In the genomic region with DNA sequence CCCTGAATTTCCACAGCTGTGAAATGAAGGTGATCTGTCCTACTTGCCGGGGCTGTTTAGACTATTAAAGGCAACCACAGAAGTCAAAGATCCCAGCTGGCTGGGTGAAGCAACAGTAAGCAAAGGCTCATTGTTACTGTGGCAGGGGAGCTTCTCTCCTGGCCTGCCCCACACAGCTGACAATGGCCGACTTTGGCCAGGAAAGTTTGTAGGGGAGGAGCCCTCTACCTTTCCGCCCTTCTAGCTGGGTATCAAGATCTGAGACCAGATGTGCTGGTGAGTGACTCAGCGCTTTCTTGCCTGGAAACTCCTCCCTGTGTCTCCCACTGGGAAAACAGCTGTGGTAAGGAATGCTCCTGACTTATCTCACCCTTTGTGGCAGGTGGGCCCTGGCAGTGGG, we compare ENCODE assay signal across 1 cellular context.
TF ChIP-seq lines count a peak whose summit lies in the region.

No MANE protein-coding gene starts in this region.

TF ChIP-seq in HepG2, 621 proteins besides CTCF, POLR2A, EP300 and RAD21 (continued from another document and continues in another):
- TF ChIP-seq, protein P1, sequence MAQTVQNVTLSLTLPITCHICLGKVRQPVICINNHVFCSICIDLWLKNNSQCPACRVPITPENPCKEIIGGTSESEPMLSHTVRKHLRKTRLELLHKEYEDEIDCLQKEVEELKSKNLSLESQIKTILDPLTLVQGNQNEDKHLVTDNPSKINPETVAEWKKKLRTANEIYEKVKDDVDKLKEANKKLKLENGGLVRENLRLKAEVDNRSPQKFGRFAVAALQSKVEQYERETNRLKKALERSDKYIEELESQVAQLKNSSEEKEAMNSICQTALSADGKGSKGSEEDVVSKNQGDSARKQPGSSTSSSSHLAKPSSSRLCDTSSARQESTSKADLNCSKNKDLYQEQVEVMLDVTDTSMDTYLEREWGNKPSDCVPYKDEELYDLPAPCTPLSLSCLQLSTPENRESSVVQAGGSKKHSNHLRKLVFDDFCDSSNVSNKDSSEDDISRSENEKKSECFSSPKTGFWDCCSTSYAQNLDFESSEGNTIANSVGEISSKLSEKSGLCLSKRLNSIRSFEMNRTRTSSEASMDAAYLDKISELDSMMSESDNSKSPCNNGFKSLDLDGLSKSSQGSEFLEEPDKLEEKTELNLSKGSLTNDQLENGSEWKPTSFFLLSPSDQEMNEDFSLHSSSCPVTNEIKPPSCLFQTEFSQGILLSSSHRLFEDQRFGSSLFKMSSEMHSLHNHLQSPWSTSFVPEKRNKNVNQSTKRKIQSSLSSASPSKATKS (CRISPR knock-in tag; IDR thresholded peaks at IDR 0.05): 0 out of 2 replicates have a peak, but pooled peaks have one; percentile 35
- TF ChIP-seq ATF7 (IDR thresholded peaks at IDR 0.05): no peak
- no peak for TF ChIP-seq ATF7 (CRISPR knock-in tag; IDR thresholded peaks at IDR 0.05)
- TF ChIP-seq ZNF773 (CRISPR knock-in tag; IDR thresholded peaks at IDR 0.05; ENCODE audit: borderline replicate concordance): no peak
- no peak for TF ChIP-seq ZNF232 (CRISPR knock-in tag; IDR thresholded peaks at IDR 0.05; ENCODE audit: borderline replicate concordance)
- TF ChIP-seq NONO (IDR thresholded peaks at IDR 0.05): no peak
- peak; percentile 33; the same call in 1 of the 2 replicates for TF ChIP-seq NONO (CRISPR knock-in tag; conservative IDR thresholded peaks at IDR 0.05)
- TF ChIP-seq SRY (CRISPR knock-in tag; IDR thresholded peaks at IDR 0.05): no peak
- peak; percentile 61; the same call in 1 of the 2 replicates for TF ChIP-seq GFI1 (CRISPR knock-in tag; IDR thresholded peaks at IDR 0.05; ENCODE audit: borderline replicate concordance)
- 0 out of 2 replicates have a peak, but pooled peaks have one; percentile 28 for TF ChIP-seq ZNF124 (CRISPR knock-in tag; IDR thresholded peaks at IDR 0.05)
- TF ChIP-seq HMG20A (CRISPR knock-in tag; IDR thresholded peaks at IDR 0.05; ENCODE audit: borderline replicate concordance): peak; percentile 87
- TF ChIP-seq RBM39 (IDR thresholded peaks at IDR 0.05; ENCODE audit: low read depth, low read length, poor library complexity, severe bottlenecking): no peak
- TF ChIP-seq FOXA1 (IDR thresholded peaks at IDR 0.05): no peak
- TF ChIP-seq FOXA1 (CRISPR knock-in tag; IDR thresholded peaks at IDR 0.05): peak; percentile 79
- no peak for TF ChIP-seq NFIC (IDR thresholded peaks at IDR 0.05; ENCODE audit: low read length)
- no peak for TF ChIP-seq ZNF605 (CRISPR knock-in tag; IDR thresholded peaks at IDR 0.05)
- TF ChIP-seq SNAPC2 (CRISPR knock-in tag; IDR thresholded peaks at IDR 0.05): no peak
- TF ChIP-seq ZMAT5 (CRISPR knock-in tag; IDR thresholded peaks at IDR 0.05; ENCODE audit: borderline replicate concordance, low read depth): no peak
- peak; percentile 89 for TF ChIP-seq FOSL2 (CRISPR knock-in tag; IDR thresholded peaks at IDR 0.05)
- TF ChIP-seq PRDM4 (CRISPR knock-in tag; IDR thresholded peaks at IDR 0.05; ENCODE audit: borderline replicate concordance): no peak
- TF ChIP-seq RBAK (CRISPR knock-in tag; IDR thresholded peaks at IDR 0.05): no peak
- no peak for TF ChIP-seq JARID2 (CRISPR knock-in tag; IDR thresholded peaks at IDR 0.05; ENCODE audit: insufficient replicate concordance)
- TF ChIP-seq GATA4 (IDR thresholded peaks at IDR 0.05; ENCODE audit: borderline replicate concordance, low read depth): no peak
- TF ChIP-seq, protein P2, sequence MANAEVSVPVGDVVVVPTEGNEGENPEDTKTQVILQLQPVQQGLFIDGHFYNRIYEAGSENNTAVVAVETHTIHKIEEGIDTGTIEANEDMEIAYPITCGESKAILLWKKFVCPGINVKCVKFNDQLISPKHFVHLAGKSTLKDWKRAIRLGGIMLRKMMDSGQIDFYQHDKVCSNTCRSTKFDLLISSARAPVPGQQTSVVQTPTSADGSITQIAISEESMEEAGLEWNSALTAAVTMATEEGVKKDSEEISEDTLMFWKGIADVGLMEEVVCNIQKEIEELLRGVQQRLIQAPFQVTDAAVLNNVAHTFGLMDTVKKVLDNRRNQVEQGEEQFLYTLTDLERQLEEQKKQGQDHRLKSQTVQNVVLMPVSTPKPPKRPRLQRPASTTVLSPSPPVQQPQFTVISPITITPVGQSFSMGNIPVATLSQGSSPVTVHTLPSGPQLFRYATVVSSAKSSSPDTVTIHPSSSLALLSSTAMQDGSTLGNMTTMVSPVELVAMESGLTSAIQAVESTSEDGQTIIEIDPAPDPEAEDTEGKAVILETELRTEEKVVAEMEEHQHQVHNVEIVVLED (CRISPR knock-in tag; IDR thresholded peaks at IDR 0.05; ENCODE audit: borderline replicate concordance): peak; percentile 20; the same call in 1 of the 2 replicates
- TF ChIP-seq CHD2 (IDR thresholded peaks at IDR 0.05; ENCODE audit: low read depth, low read length): no peak
- TF ChIP-seq ZNF652 (CRISPR knock-in tag; IDR thresholded peaks at IDR 0.05; ENCODE audit: borderline replicate concordance, low read depth): no peak
- TF ChIP-seq, protein P3, sequence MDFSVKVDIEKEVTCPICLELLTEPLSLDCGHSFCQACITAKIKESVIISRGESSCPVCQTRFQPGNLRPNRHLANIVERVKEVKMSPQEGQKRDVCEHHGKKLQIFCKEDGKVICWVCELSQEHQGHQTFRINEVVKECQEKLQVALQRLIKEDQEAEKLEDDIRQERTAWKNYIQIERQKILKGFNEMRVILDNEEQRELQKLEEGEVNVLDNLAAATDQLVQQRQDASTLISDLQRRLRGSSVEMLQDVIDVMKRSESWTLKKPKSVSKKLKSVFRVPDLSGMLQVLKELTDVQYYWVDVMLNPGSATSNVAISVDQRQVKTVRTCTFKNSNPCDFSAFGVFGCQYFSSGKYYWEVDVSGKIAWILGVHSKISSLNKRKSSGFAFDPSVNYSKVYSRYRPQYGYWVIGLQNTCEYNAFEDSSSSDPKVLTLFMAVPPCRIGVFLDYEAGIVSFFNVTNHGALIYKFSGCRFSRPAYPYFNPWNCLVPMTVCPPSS (IDR thresholded peaks at IDR 0.05): no peak
- peak; percentile 97 for TF ChIP-seq SP5 (CRISPR knock-in tag; IDR thresholded peaks at IDR 0.05; ENCODE audit: borderline replicate concordance, low read depth)
- TF ChIP-seq RELA (CRISPR knock-in tag; IDR thresholded peaks at IDR 0.05): no peak
- peak; percentile 44; the same call in 1 of the 2 replicates for TF ChIP-seq MIER3 (CRISPR knock-in tag; IDR thresholded peaks at IDR 0.05; ENCODE audit: borderline replicate concordance)
- no peak for TF ChIP-seq MED13 (CRISPR knock-in tag; IDR thresholded peaks at IDR 0.05)
- TF ChIP-seq ZNF446 (CRISPR knock-in tag; IDR thresholded peaks at IDR 0.05): no peak
- 0 out of 2 replicates have a peak, but pooled peaks have one; percentile 15 for TF ChIP-seq SP4 (CRISPR knock-in tag; IDR thresholded peaks at IDR 0.05)
- 0 out of 2 replicates have a peak, but pooled peaks have one; percentile 12 for TF ChIP-seq FOXK2 (IDR thresholded peaks at IDR 0.05)
- 0 out of 2 replicates have a peak, but pooled peaks have one; percentile 29 for TF ChIP-seq MEIS2 (CRISPR knock-in tag; IDR thresholded peaks at IDR 0.05)
- TF ChIP-seq U2AF1 (optimal IDR thresholded peaks at IDR 0.05; ENCODE audit: low read depth, low read length): peak; percentile 66
- TF ChIP-seq ZNF619 (CRISPR knock-in tag; IDR thresholded peaks at IDR 0.05): no peak
- TF ChIP-seq AFF4 (CRISPR knock-in tag; IDR thresholded peaks at IDR 0.05): no peak
- TF ChIP-seq LRRFIP1 (CRISPR knock-in tag; conservative IDR thresholded peaks at IDR 0.05): no peak
- TF ChIP-seq AHDC1 (CRISPR knock-in tag; IDR thresholded peaks at IDR 0.05; ENCODE audit: borderline replicate concordance): peak; percentile 84
- TF ChIP-seq ZNF614 (CRISPR knock-in tag; IDR thresholded peaks at IDR 0.05; ENCODE audit: borderline replicate concordance): 0 out of 2 replicates have a peak, but pooled peaks have one; percentile 60
